ENCODE assay signal across 11 cellular contexts in genomic region chr3:111151438-111151837, GRCh38.
DNase-seq lines count a peak whose midpoint lies in the region; ATAC-seq and TF ChIP-seq lines count a peak whose summit lies in the region.
"Had no signal": no experiment of that assay in that cellular context is flagged by ENCODE, and none has a peak within 500 bp of the region (broad histone marks: within the 10 kb centered on the region; RNA-seq: fewer than 3 reads in every experiment).

No MANE protein-coding gene starts in this region.

- TF ChIP-seq EP300 in ovary (IDR thresholded peaks at IDR 0.05), result no peak

- no peaks in the 10 kb centered on the region for H4K20me1 ChIP-seq in GM23338 (replicated peaks; ENCODE audit: insufficient read depth)

- H3K9me3 Mint-ChIP-seq in GM23338 (no peaks in the 10 kb centered on the region), progenitor cell of endocrine pancreas (ENCODE audit: low read depth) (no peaks in the 10 kb centered on the region), CD14-positive monocyte (peaks cover 0 to 2% (median 0%) of the 10 kb centered on the region in 7 donors)

- no peak for TF ChIP-seq POLR2A in ovary (IDR thresholded peaks at IDR 0.05)

- H2AFZ ChIP-seq in GM23338, result no peak overlapping the region

- no peaks in the 10 kb centered on the region for H3F3A ChIP-seq in GM23338 (replicated peaks; ENCODE audit: low read depth)

- H3K79me2 ChIP-seq in GM23338 (replicated peaks; ENCODE audit: insufficient read depth), result no peaks in the 10 kb centered on the region

- peak; percentile 93 for ATAC-seq in GM23338
- no peak for ATAC-seq in HG02610 (IDR thresholded peaks at IDR 0.05; ENCODE audit: unreplicated experiment)
- ATAC-seq: stimulated activated naive CD8-positive, alpha-beta T cell treated with anti-CD3 and anti-CD28 coated beads, Interleukin-15, Interleukin-2, amounts not matched to agents 100 U/mL and 50 U/mL, for 24 hours had no signal

- TF ChIP-seq CTCF in GM23338 (conservative IDR thresholded peaks at IDR 0.05; ENCODE audit: low read depth in 2 of 2), result no peak
- no peak for TF ChIP-seq CTCF in progenitor cell of endocrine pancreas (IDR thresholded peaks at IDR 0.05; ENCODE audit: unreplicated experiment)
- TF ChIP-seq CTCF in ovary (IDR thresholded peaks at IDR 0.05), result no peak
- TF ChIP-seq CTCF in CD14-positive monocyte (IDR thresholded peaks at IDR 0.05), result no peak

- H3K36me3 Mint-ChIP-seq in GM23338 (ENCODE audit: low read depth), result peaks cover 47% of the 10 kb centered on the region
- peaks cover 19% of the 10 kb centered on the region for H3K36me3 Mint-ChIP-seq in progenitor cell of endocrine pancreas (ENCODE audit: insufficient read depth)
- H3K36me3 Mint-ChIP-seq in CD14-positive monocyte, result no peaks in the 10 kb centered on the region

- H3K27me3 ChIP-seq in GM23338 (ENCODE audit: insufficient read depth), result no peaks in the 10 kb centered on the region
- no peaks in the 10 kb centered on the region for H3K27me3 ChIP-seq in ovary

- H3K9me2 ChIP-seq in GM23338 (ENCODE audit: insufficient read depth), result no peaks in the 10 kb centered on the region

- no peaks in the 10 kb centered on the region for H3K36me3 ChIP-seq in GM23338 (ENCODE audit: insufficient read depth)
- H3K36me3 ChIP-seq in ovary, result no peaks in the 10 kb centered on the region

- peaks cover 3% of the 10 kb centered on the region for H3K27me3 Mint-ChIP-seq in GM23338 (ENCODE audit: insufficient read depth, low read depth, poor library complexity)
- no peaks in the 10 kb centered on the region for H3K27me3 Mint-ChIP-seq in progenitor cell of endocrine pancreas
- no peaks in the 10 kb centered on the region for H3K27me3 Mint-ChIP-seq in CD14-positive monocyte (ENCODE audit: low read depth in 3 of 3)

- DNase-seq in GM23338 (ENCODE audit: low spot score), result peak; percentile 79
- peak; percentile 53 for DNase-seq in RKO (ENCODE audit: low spot score)
- peak; percentile 16 for DNase-seq in fibroblast of the conjunctiva (ENCODE audit: low read depth)
- no peak for DNase-seq in progenitor cell of endocrine pancreas (ENCODE audit: low spot score, unreplicated experiment)
- DNase-seq in dermis blood vessel endothelial cell, result no peak
- no peak for DNase-seq in ovary
- DNase-seq in CD14-positive monocyte (ENCODE audit: low spot score), result no peak
- DNase-seq: anterior cingulate cortex; NCI-H1417; stimulated activated naive CD8-positive, alpha-beta T cell treated with anti-CD3 and anti-CD28 coated beads, Interleukin-15, Interleukin-2, amounts not matched to agents 100 U/mL and 50 U/mL, for 24 hours had no signal

- no peak overlapping the region for H3K27ac ChIP-seq in GM23338 (ENCODE audit: low read depth)
- no peak overlapping the region for H3K27ac ChIP-seq in ovary

- H3K4me3 Mint-ChIP-seq in GM23338 (peak overlapping the region; percentile 31; the same call in 1 of the 3 replicates), progenitor cell of endocrine pancreas (ENCODE audit: low read depth) (no peak overlapping the region), CD14-positive monocyte (no peak overlapping the region)

- peak overlapping the region; percentile 95 for H3K27ac Mint-ChIP-seq in GM23338
- peak overlapping the region; percentile 68 for H3K27ac Mint-ChIP-seq in progenitor cell of endocrine pancreas
- no peak overlapping the region for H3K27ac Mint-ChIP-seq in CD14-positive monocyte

- intact Hi-C loops in ovary (cut with DNase I), result no loop called here
- intact Hi-C loops in CD14-positive monocyte (cut with micrococcal nuclease), result no loop called here

- H3K4me1 ChIP-seq in GM23338 (ENCODE audit: insufficient read depth), result peaks cover 10% of the 10 kb centered on the region
- H3K4me1 ChIP-seq in ovary (ENCODE audit: insufficient read depth), result no peaks in the 10 kb centered on the region

- H3K4me3 ChIP-seq in GM23338, result peak overlapping the region; percentile 21; the same call in 1 of the 2 replicates
- H3K4me3 ChIP-seq in ovary, result no peak overlapping the region

- H3K9me3 ChIP-seq in ovary, result no peaks in the 10 kb centered on the region

- H3K4me2 ChIP-seq in GM23338, result peak overlapping the region; percentile 28; the same call in 1 of the 2 replicates

- peaks cover 21% of the 10 kb centered on the region; the same call in 2 of the 3 replicates for H3K4me1 Mint-ChIP-seq in GM23338
- H3K4me1 Mint-ChIP-seq in progenitor cell of endocrine pancreas (ENCODE audit: low read depth), result peaks cover 7% of the 10 kb centered on the region
- H3K4me1 Mint-ChIP-seq in CD14-positive monocyte, result no peaks in the 10 kb centered on the region

TF ChIP-seq in GM23338, 12 proteins besides CTCF, POLR2A, EP300 and RAD21 (continues in another document):
- no peak for TF ChIP-seq ZNF331 (CRISPR knock-in tag; IDR thresholded peaks at IDR 0.05; ENCODE audit: low read depth)
- no peak for TF ChIP-seq ETS1 (IDR thresholded peaks at IDR 0.05)
- TF ChIP-seq REST (IDR thresholded peaks at IDR 0.05; ENCODE audit: unreplicated experiment), result no peak
- TF ChIP-seq EZH2 (IDR thresholded peaks at IDR 0.05; ENCODE audit: low read depth, unreplicated experiment), result no peak

Comparison
In these comparisons a context has a peak if more than half of its experiments do, and no peak if none do; other contexts are left out.
1. DNase-seq: peak in GM23338 (single experiment), RKO (single experiment) and fibroblast of the conjunctiva (single experiment); none in progenitor cell of endocrine pancreas (single experiment), dermis blood vessel endothelial cell (single experiment), ovary (0 of 5) and CD14-positive monocyte (single experiment).
2. H3K27ac Mint-ChIP-seq: peak in GM23338 (single experiment) and progenitor cell of endocrine pancreas (single experiment); none in CD14-positive monocyte (0 of 7).